Comparison of ENCODE assay signal across 19 cellular contexts in genomic region chr11:2175659-2176058, GRCh38. TPM values are rescaled to one million over a fixed set of nuclear protein-coding genes. Genes with fewer than 3 reads are reported as not detected.
DNase-seq lines count a peak whose midpoint lies in the region; ATAC-seq and TF ChIP-seq lines count a peak whose summit lies in the region.
"Had no signal": no experiment of that assay in that cellular context is flagged by ENCODE, and none has a peak within 500 bp of the region (broad histone marks: within the 10 kb centered on the region; RNA-seq: fewer than 3 reads in every experiment).

No MANE protein-coding gene starts in this region.

- intact Hi-C loops in left ventricle myocardium superior (cut with micrococcal nuclease): no loop called here
- intact Hi-C loops in Caco-2 (cut with micrococcal nuclease; ENCODE audit: unreplicated experiment): no loop called here

- CTCF ChIA-PET in GM10248 (lab: Yijun Ruan, JAX): no interaction called here
- CTCF ChIA-PET in Caco-2 (lab: Charles Lee): interaction anchor here (3.1 kb wide), 1 partner anchor 24 kb away, joined by 12 read pairs; no protein-coding TSS in a partner anchor

- DNase-seq in ACHN: peak; percentile 21
- DNase-seq in HFFc6: peak; percentile 23
- DNase-seq in amniotic epithelial cell (ENCODE audit: low read depth): peak; percentile 66
- no peak for DNase-seq in left ventricle myocardium superior
- DNase-seq in GM10248 (ENCODE audit: extremely low spot score): no peak
- DNase-seq in activated gamma-delta T cell treated with Interleukin-2 at 50 U/mL for 16 hours: no peak
- no peak for DNase-seq in NK-92 treated with Interleukin-12 subunit alpha and Interleukin-12 subunit beta, amount 100 ng/mL, for 24 hours (lab: John Stamatoyannopoulos, UW)
- DNase-seq in Caco-2: no peak
- DNase-seq: activated B cell treated with CpG ODN at 0.5 μM for 24 hours; activated naive CD8-positive, alpha-beta T cell treated with anti-CD3 and anti-CD28 coated beads, Interleukin-2, amount 50 U/mL, for 24 hours; DMS53; H9; NCI-H1436 treated with DMSO at 0.1 percent for 48 hours; psoas muscle; stimulated activated CD4-positive, alpha-beta T cell treated with anti-CD3 and anti-CD28 coated beads, Interleukin-2, amount 100 ng/mL, for 48 hours; uterus had no signal

- H3K4me1 ChIP-seq in Caco-2: peaks cover 25% of the 10 kb centered on the region
- H3K4me1 ChIP-seq: psoas muscle, uterus had no signal

- H3K4me3 ChIP-seq in Caco-2 (ENCODE audit: low read depth, low read length): no peak overlapping the region
- H3K4me3 ChIP-seq: psoas muscle, uterus had no signal

- ATAC-seq in left ventricle myocardium superior: peak; percentile 66
- ATAC-seq: activated naive CD8-positive, alpha-beta T cell treated with anti-CD3 and anti-CD28 coated beads, Interleukin-2, amount 50 U/mL, for 24 hours; HepG2; psoas muscle; stimulated activated memory B cell treated with anti-CD40 and anti-IgM and Interleukin-4, amounts not matched to agents 10 μg/mL and 1 μg/mL and 100 μg/mL, for 72 hours had no signal

- in situ Hi-C loops in ACHN (cut with HindIII; ENCODE audit: low pct_ligation_motif_present, low pct_unique_long_range_greater_than_20kb, low sequenced_read_pairs): no loop called here

- H3K4me3 Mint-ChIP-seq in HFFc6: no peak overlapping the region
- H3K4me3 Mint-ChIP-seq in Caco-2 (ENCODE audit: unreplicated experiment): no peak overlapping the region
- H3K4me3 Mint-ChIP-seq: activated B cell treated with CpG ODN at 0.5 μM for 24 hours; activated naive CD8-positive, alpha-beta T cell treated with anti-CD3 and anti-CD28 coated beads, Interleukin-2, amount 50 U/mL, for 24 hours; H9; stimulated activated memory B cell treated with anti-CD40 and anti-IgM and Interleukin-4, amounts not matched to agents 10 μg/mL and 1 μg/mL and 100 μg/mL, for 72 hours had no signal

- H3K36me3 Mint-ChIP-seq in HFFc6 (ENCODE audit: low read depth) (no peaks in the 10 kb centered on the region), Caco-2 (ENCODE audit: insufficient read depth, unreplicated experiment) (no peaks in the 10 kb centered on the region)
- H3K36me3 Mint-ChIP-seq: stimulated activated memory B cell treated with anti-CD40 and anti-IgM and Interleukin-4, amounts not matched to agents 10 μg/mL and 1 μg/mL and 100 μg/mL, for 72 hours had no signal

- H3K27ac Mint-ChIP-seq in HFFc6: no peak overlapping the region
- no peak overlapping the region for H3K27ac Mint-ChIP-seq in Caco-2 (ENCODE audit: unreplicated experiment)
- H3K27ac Mint-ChIP-seq: activated B cell treated with CpG ODN at 0.5 μM for 24 hours; activated naive CD8-positive, alpha-beta T cell treated with anti-CD3 and anti-CD28 coated beads, Interleukin-2, amount 50 U/mL, for 24 hours; H9; stimulated activated memory B cell treated with anti-CD40 and anti-IgM and Interleukin-4, amounts not matched to agents 10 μg/mL and 1 μg/mL and 100 μg/mL, for 72 hours had no signal

- no peaks in the 10 kb centered on the region for H3K9me3 ChIP-seq in Caco-2
- H3K9me3 ChIP-seq: psoas muscle, uterus had no signal

- no peaks in the 10 kb centered on the region for H3K27me3 ChIP-seq in Caco-2 (replicated peaks; ENCODE audit: control insufficient read depth, insufficient read depth, low read length)
- H3K27me3 ChIP-seq: uterus had no signal

- POLR2A ChIA-PET in GM10248 (lab: Yijun Ruan, JAX) (no interaction called here), Caco-2 (lab: Charles Lee) (no interaction called here)

- H3K9me3 Mint-ChIP-seq in HFFc6: no peaks in the 10 kb centered on the region
- no peaks in the 10 kb centered on the region for H3K9me3 Mint-ChIP-seq in Caco-2 (ENCODE audit: unreplicated experiment)
- H3K9me3 Mint-ChIP-seq: activated B cell treated with CpG ODN at 0.5 μM for 24 hours; activated naive CD8-positive, alpha-beta T cell treated with anti-CD3 and anti-CD28 coated beads, Interleukin-2, amount 50 U/mL, for 24 hours; stimulated activated memory B cell treated with anti-CD40 and anti-IgM and Interleukin-4, amounts not matched to agents 10 μg/mL and 1 μg/mL and 100 μg/mL, for 72 hours had no signal

- no peaks in the 10 kb centered on the region for H3K36me3 ChIP-seq in Caco-2 (ENCODE audit: control insufficient read depth, insufficient read depth, low read length)
- H3K36me3 ChIP-seq: uterus had no signal

- BruUV-seq in Caco-2 (replicated peaks; lab: Mats Ljungman, UMichigan): no TSS peak

- TF ChIP-seq CTCF in HFFc6 (IDR thresholded peaks at IDR 0.05): no peak
- TF ChIP-seq CTCF in GM10248 (IDR thresholded peaks at IDR 0.05; ENCODE audit: control extremely low read depth, extremely low read depth, low read depth, missing control alignments): no peak
- no peak for TF ChIP-seq CTCF in Caco-2 (IDR thresholded peaks at IDR 0.05; ENCODE audit: insufficient read depth in 1 of 2, low read depth in 1 of 2, low read length in 1 of 2, severe bottlenecking in 1 of 2, unreplicated experiment in 1 of 2)

- peaks cover 18% of the 10 kb centered on the region for H3K4me1 Mint-ChIP-seq in HFFc6 (ENCODE audit: low read depth)
- peaks cover 13% of the 10 kb centered on the region for H3K4me1 Mint-ChIP-seq in Caco-2 (ENCODE audit: low read depth, unreplicated experiment)
- H3K4me1 Mint-ChIP-seq: activated B cell treated with CpG ODN at 0.5 μM for 24 hours; activated naive CD8-positive, alpha-beta T cell treated with anti-CD3 and anti-CD28 coated beads, Interleukin-2, amount 50 U/mL, for 24 hours; stimulated activated memory B cell treated with anti-CD40 and anti-IgM and Interleukin-4, amounts not matched to agents 10 μg/mL and 1 μg/mL and 100 μg/mL, for 72 hours had no signal

- H3K27me3 Mint-ChIP-seq in HFFc6 (ENCODE audit: insufficient read depth) (peaks cover 8% of the 10 kb centered on the region), Caco-2 (ENCODE audit: insufficient read depth, unreplicated experiment) (no peaks in the 10 kb centered on the region)
- H3K27me3 Mint-ChIP-seq: activated B cell treated with CpG ODN at 0.5 μM for 24 hours; activated naive CD8-positive, alpha-beta T cell treated with anti-CD3 and anti-CD28 coated beads, Interleukin-2, amount 50 U/mL, for 24 hours had no signal

RNA-seq across cellular contexts. Expression of gene TH, which starts 4.0 kb away (rescaled TPM):
- not detected for total RNA-seq in HFFc6 (2021; fragmentation: NEBNext Ultra II Directional; extraction: Animal tissue kit (Norgen Biotek cat#: 25700))
- total RNA-seq in left ventricle myocardium superior (not detected), Caco-2 (2022) (not detected in 2 replicates)
- total RNA-seq: activated B cell treated with CpG ODN at 0.5 μM for 24 hours, fibroblast of villous mesenchyme, H9, HepG2 had no signal

RNA-seq across cellular contexts. Expression of gene INS, which starts 14.7 kb away (rescaled TPM):
- total RNA-seq in HFFc6 (2021; fragmentation: NEBNext Ultra II Directional; extraction: Animal tissue kit (Norgen Biotek cat#: 25700)): not detected
- not detected for total RNA-seq in left ventricle myocardium superior
- total RNA-seq in Caco-2 (2022): not detected in 2 replicates
- total RNA-seq: activated B cell treated with CpG ODN at 0.5 μM for 24 hours, fibroblast of villous mesenchyme, H9, HepG2, psoas muscle, uterus had no signal

RNA-seq across cellular contexts. Expression of gene IGF2, which starts 36.5 kb away (rescaled TPM):
- 1 to 10 TPM in 5 of 6 experiments, under 1 TPM in 1; 0.90 to 2.6 (median 2.0) TPM for total RNA-seq in HFFc6 (2021; fragmentation: NEBNext Ultra II Directional; extraction: Animal tissue kit (Norgen Biotek cat#: 25700))
- total RNA-seq in left ventricle myocardium superior: 88.2 TPM
- 1,375 and 1,397 TPM in 2 replicates for total RNA-seq in Caco-2 (2022)
- total RNA-seq: activated B cell treated with CpG ODN at 0.5 μM for 24 hours had no signal

Comparison
In these comparisons a context has a peak if more than half of its experiments do, and no peak if none do; other contexts are left out.
1. DNase-seq: peak in ACHN (single experiment), HFFc6 (single experiment) and amniotic epithelial cell (single experiment); none in left ventricle myocardium superior (single experiment), GM10248 (single experiment), activated gamma-delta T cell treated with Interleukin-2 at 50 U/mL for 16 hours (single experiment), NK-92 treated with Interleukin-12 subunit alpha and Interleukin-12 subunit beta, amount 100 ng/mL, for 24 hours (single experiment) and Caco-2 (0 of 2).
2. RNA of gene IGF2, which starts 36.5 kb away (total RNA-seq): 1,375 to 1,397 TPM in Caco-2 and 88.2 TPM in left ventricle myocardium superior (single experiment); 0.90 to 2.6 TPM in HFFc6; every median in the first group is over 10 times any median in the second.